18 cellular contexts compared by ENCODE assay signal in genomic region chr11:73968356-73968966, GRCh38. TPM values are rescaled to one million over a fixed set of nuclear protein-coding genes. Genes with fewer than 3 reads are reported as not detected.
DNase-seq lines count a peak whose midpoint lies in the region; ATAC-seq lines count a peak whose summit lies in the region.
"Had no signal": no experiment of that assay in that cellular context is flagged by ENCODE, and none has a peak within 500 bp of the region (broad histone marks: within the 10 kb centered on the region; RNA-seq: fewer than 3 reads in every experiment).

No MANE protein-coding gene starts in this region.

- H3K4me3 Mint-ChIP-seq in activated CD4-positive, alpha-beta T cell treated with anti-CD3 and anti-CD28 coated beads for 36 hours = no peak overlapping the region
- no peak overlapping the region for H3K4me3 Mint-ChIP-seq in activated naive CD8-positive, alpha-beta T cell treated with anti-CD3 and anti-CD28 coated beads, Interleukin-2, amount 10 ng/mL, durations not matched to agents 7 days and 5 days
- H3K4me3 Mint-ChIP-seq in natural killer cell treated with Interleukin-12 subunit alpha and Interleukin-12 subunit beta and Interleukin-15 and Interleukin-18, amount 100 ng/mL, for 72 hours = no peak overlapping the region

- intact Hi-C loops in activated CD4-positive, alpha-beta T cell treated with anti-CD3 and anti-CD28 coated beads for 36 hours (cut with DNase I, micrococcal nuclease) = loop anchor here in 1 of 2 experiments (10.0 kb wide), 2 partner anchors 286 to 336 kb away; no protein-coding TSS in a partner anchor

- H3K27me3 Mint-ChIP-seq in activated CD4-positive, alpha-beta T cell treated with anti-CD3 and anti-CD28 coated beads for 36 hours = no peaks in the 10 kb centered on the region
- H3K27me3 Mint-ChIP-seq in activated naive CD8-positive, alpha-beta T cell treated with anti-CD3 and anti-CD28 coated beads, Interleukin-2, amount 10 ng/mL, durations not matched to agents 7 days and 5 days = no peaks in the 10 kb centered on the region
- H3K27me3 Mint-ChIP-seq in natural killer cell treated with Interleukin-12 subunit alpha and Interleukin-12 subunit beta and Interleukin-15 and Interleukin-18, amount 100 ng/mL, for 72 hours = no peaks in the 10 kb centered on the region

- POLR2A ChIA-PET in activated CD4-positive, alpha-beta T cell treated with anti-CD3 and anti-CD28 coated beads for 36 hours (lab: Charles Lee) = interaction anchor here (0.6 to 1.1 kb wide), 3 partner anchors 11 to 180 kb away, joined by 3 to 4 read pairs (median 3); no protein-coding TSS in a partner anchor
- POLR2A ChIA-PET in activated naive CD8-positive, alpha-beta T cell treated with anti-CD3 and anti-CD28 coated beads, Interleukin-2, amount 10 ng/mL, durations not matched to agents 7 days and 5 days (lab: Charles Lee) = interaction anchor here (1.1 to 7.7 kb wide), 4 partner anchors 14 to 36 kb away, joined by 3 to 196 read pairs (median 8); partner anchors contain the start of gene UCP2

- no peak for DNase-seq in activated CD4-positive, alpha-beta T cell treated with anti-CD3 and anti-CD28 coated beads for 36 hours
- no peak for DNase-seq in activated CD4-positive, alpha-beta T cell treated with anti-CD3 and anti-CD28 coated beads for 4 hours
- DNase-seq in D341Med (ENCODE audit: low spot score) (peak; percentile 28), glomerular visceral epithelial cell (ENCODE audit: extremely low spot score) (no peak), NCI-H2081 (lab: John Stamatoyannopoulos, UW) (no peak), SW 1271 (lab: John Stamatoyannopoulos, UW) (no peak)
- no peak for DNase-seq in activated naive CD8-positive, alpha-beta T cell treated with anti-CD3 and anti-CD28 coated beads, Interleukin-2, amount 10 ng/mL, durations not matched to agents 7 days and 5 days
- peak; percentile 56 for DNase-seq in natural killer cell treated with Interleukin-12 subunit alpha and Interleukin-12 subunit beta and Interleukin-15 and Interleukin-18, amount 100 ng/mL, for 72 hours (ENCODE audit: low spot score)
- DNase-seq: ACHN; activated CD4-positive, alpha-beta T cell treated with anti-CD3 and anti-CD28 coated beads for 1 hour; brain microvascular endothelial cell; dermis blood vessel endothelial cell; kidney glomerular epithelial cell; MM.1S; NCI-H2029; upper lobe of left lung had no signal

- H3K36me3 Mint-ChIP-seq in activated CD4-positive, alpha-beta T cell treated with anti-CD3 and anti-CD28 coated beads for 36 hours (ENCODE audit: low read depth) = no peaks in the 10 kb centered on the region
- H3K36me3 Mint-ChIP-seq in activated naive CD8-positive, alpha-beta T cell treated with anti-CD3 and anti-CD28 coated beads, Interleukin-2, amount 10 ng/mL, durations not matched to agents 7 days and 5 days = peaks cover 2% of the 10 kb centered on the region
- no peaks in the 10 kb centered on the region for H3K36me3 Mint-ChIP-seq in natural killer cell treated with Interleukin-12 subunit alpha and Interleukin-12 subunit beta and Interleukin-15 and Interleukin-18, amount 100 ng/mL, for 72 hours

- peaks cover 72% of the 10 kb centered on the region for H3K4me1 Mint-ChIP-seq in activated CD4-positive, alpha-beta T cell treated with anti-CD3 and anti-CD28 coated beads for 36 hours
- peaks cover 37% of the 10 kb centered on the region for H3K4me1 Mint-ChIP-seq in activated naive CD8-positive, alpha-beta T cell treated with anti-CD3 and anti-CD28 coated beads, Interleukin-2, amount 10 ng/mL, durations not matched to agents 7 days and 5 days
- peaks cover 38 to 47% of the 10 kb centered on the region in 2 donors for H3K4me1 Mint-ChIP-seq in natural killer cell treated with Interleukin-12 subunit alpha and Interleukin-12 subunit beta and Interleukin-15 and Interleukin-18, amount 100 ng/mL, for 72 hours (ENCODE audit: low read depth in 2 of 2)

- ATAC-seq in activated CD4-positive, alpha-beta T cell treated with anti-CD3 and anti-CD28 coated beads for 36 hours = no peak
- ATAC-seq in activated naive CD8-positive, alpha-beta T cell treated with anti-CD3 and anti-CD28 coated beads, Interleukin-2, amount 10 ng/mL, durations not matched to agents 7 days and 5 days (ENCODE audit: low read depth) = no peak
- ATAC-seq in natural killer cell treated with Interleukin-12 subunit alpha and Interleukin-12 subunit beta and Interleukin-15 and Interleukin-18, amount 100 ng/mL, for 72 hours = no peak

- CTCF ChIA-PET in activated CD4-positive, alpha-beta T cell treated with anti-CD3 and anti-CD28 coated beads for 36 hours (lab: Charles Lee) = no interaction called here

- peak overlapping the region; percentile 63 for H3K27ac Mint-ChIP-seq in activated CD4-positive, alpha-beta T cell treated with anti-CD3 and anti-CD28 coated beads for 36 hours
- H3K27ac Mint-ChIP-seq in activated naive CD8-positive, alpha-beta T cell treated with anti-CD3 and anti-CD28 coated beads, Interleukin-2, amount 10 ng/mL, durations not matched to agents 7 days and 5 days = peak overlapping the region; percentile 62
- peak overlapping the region; percentile 95 to 97 for H3K27ac Mint-ChIP-seq in natural killer cell treated with Interleukin-12 subunit alpha and Interleukin-12 subunit beta and Interleukin-15 and Interleukin-18, amount 100 ng/mL, for 72 hours

- H3K9me3 Mint-ChIP-seq in activated CD4-positive, alpha-beta T cell treated with anti-CD3 and anti-CD28 coated beads for 36 hours (ENCODE audit: low read depth) = no peaks in the 10 kb centered on the region
- no peaks in the 10 kb centered on the region for H3K9me3 Mint-ChIP-seq in activated naive CD8-positive, alpha-beta T cell treated with anti-CD3 and anti-CD28 coated beads, Interleukin-2, amount 10 ng/mL, durations not matched to agents 7 days and 5 days
- H3K9me3 Mint-ChIP-seq in natural killer cell treated with Interleukin-12 subunit alpha and Interleukin-12 subunit beta and Interleukin-15 and Interleukin-18, amount 100 ng/mL, for 72 hours = no peaks in the 10 kb centered on the region

RNA-seq across cellular contexts. Expression of gene UCP2, which starts 14.2 kb away (rescaled TPM):
- total RNA-seq in activated CD4-positive, alpha-beta T cell treated with anti-CD3 and anti-CD28 coated beads for 36 hours = 100 to 1,000 TPM; 259 to 261 TPM
- total RNA-seq in activated naive CD8-positive, alpha-beta T cell treated with anti-CD3 and anti-CD28 coated beads, Interleukin-2, amount 10 ng/mL, durations not matched to agents 7 days and 5 days = 100 to 1,000 TPM; 267 TPM
- total RNA-seq in natural killer cell treated with Interleukin-12 subunit alpha and Interleukin-12 subunit beta and Interleukin-15 and Interleukin-18, amount 100 ng/mL, for 72 hours = 100 to 1,000 TPM; 333 to 668 TPM

RNA-seq across cellular contexts. Expression of gene DNAJB13, which starts 17.6 kb away (rescaled TPM):
- total RNA-seq in activated CD4-positive, alpha-beta T cell treated with anti-CD3 and anti-CD28 coated beads for 36 hours = under 1 TPM; 0.37 to 0.57 TPM
- total RNA-seq in activated naive CD8-positive, alpha-beta T cell treated with anti-CD3 and anti-CD28 coated beads, Interleukin-2, amount 10 ng/mL, durations not matched to agents 7 days and 5 days = under 1 TPM in 1 of 2 experiments, not detected in 1; 0.47 TPM
- total RNA-seq in natural killer cell treated with Interleukin-12 subunit alpha and Interleukin-12 subunit beta and Interleukin-15 and Interleukin-18, amount 100 ng/mL, for 72 hours = under 1 TPM in 1 of 2 donors, not detected in 1; 0.47 TPM
- total RNA-seq: dermis blood vessel endothelial cell, mononuclear cell, osteocyte had no signal

RNA-seq across cellular contexts. Expression of gene UCP3, which starts 40.4 kb away (rescaled TPM):
- total RNA-seq in activated CD4-positive, alpha-beta T cell treated with anti-CD3 and anti-CD28 coated beads for 36 hours = under 1 TPM; 0.69 to 0.73 TPM
- 1 to 10 TPM; 4.0 to 4.1 TPM for total RNA-seq in activated naive CD8-positive, alpha-beta T cell treated with anti-CD3 and anti-CD28 coated beads, Interleukin-2, amount 10 ng/mL, durations not matched to agents 7 days and 5 days
- 1 to 10 TPM; 5.2 to 7.2 TPM for total RNA-seq in natural killer cell treated with Interleukin-12 subunit alpha and Interleukin-12 subunit beta and Interleukin-15 and Interleukin-18, amount 100 ng/mL, for 72 hours

Comparison
In these comparisons a context has a peak if more than half of its experiments do, and no peak if none do; other contexts are left out.
1. DNase-seq: peak in D341Med (single experiment) and natural killer cell treated with Interleukin-12 subunit alpha and Interleukin-12 subunit beta and Interleukin-15 and Interleukin-18, amount 100 ng/mL, for 72 hours (single experiment); none in activated CD4-positive, alpha-beta T cell treated with anti-CD3 and anti-CD28 coated beads for 36 hours (single experiment), activated CD4-positive, alpha-beta T cell treated with anti-CD3 and anti-CD28 coated beads for 4 hours (0 of 2), activated naive CD8-positive, alpha-beta T cell treated with anti-CD3 and anti-CD28 coated beads, Interleukin-2, amount 10 ng/mL, durations not matched to agents 7 days and 5 days (single experiment), glomerular visceral epithelial cell (single experiment), NCI-H2081 (0 of 2) and SW 1271 (0 of 2).
2. Peak in every context shown above with its lines, with median percentiles within 50 percentile points of each other: H3K27ac Mint-ChIP-seq.